In genomic region chr9:127770905-127771569, GRCh38 we compare ENCODE assay signal across 8 cellular contexts.
DNase-seq lines count a peak whose midpoint lies in the region; ATAC-seq lines count a peak whose summit lies in the region.

No MANE protein-coding gene starts in this region.

- ATAC-seq in GM18909 (IDR thresholded peaks at IDR 0.05; ENCODE audit: poor library complexity, unreplicated experiment), result peak; percentile 85
- peak; percentile 82 for ATAC-seq in HG03159 (IDR thresholded peaks at IDR 0.05; ENCODE audit: unreplicated experiment)

- DNase-seq in AG08395 (ENCODE audit: low spot score) (peak; percentile 98), NCI-H2227 (lab: John Stamatoyannopoulos, UW; ENCODE audit: unreplicated experiment) (peak; percentile 96), cerebellar cortex (ENCODE audit: low spot score) (peak; percentile 95), islet precursor cell (peak; percentile 100)
- DNase-seq in activated CD4-positive, CD25-positive, alpha-beta regulatory T cell (lab: John Stamatoyannopoulos, UW), result peak; percentile 91 to 97 (median 94)
- peak; percentile 93 to 96 for DNase-seq in stimulated activated CD4-positive, alpha-beta T cell treated with anti-CD3 and anti-CD28 coated beads, Interleukin-12 subunit alpha, Interleukin-12 subunit beta, amount 100 ng/mL, for 24 hours (ENCODE audit: low read depth in 2 of 2)

Comparison
In these comparisons a context has a peak if more than half of its experiments do, and no peak if none do; other contexts are left out.
1. Peak in every context shown above with its lines: DNase-seq and ATAC-seq.